In the genomic region with DNA sequence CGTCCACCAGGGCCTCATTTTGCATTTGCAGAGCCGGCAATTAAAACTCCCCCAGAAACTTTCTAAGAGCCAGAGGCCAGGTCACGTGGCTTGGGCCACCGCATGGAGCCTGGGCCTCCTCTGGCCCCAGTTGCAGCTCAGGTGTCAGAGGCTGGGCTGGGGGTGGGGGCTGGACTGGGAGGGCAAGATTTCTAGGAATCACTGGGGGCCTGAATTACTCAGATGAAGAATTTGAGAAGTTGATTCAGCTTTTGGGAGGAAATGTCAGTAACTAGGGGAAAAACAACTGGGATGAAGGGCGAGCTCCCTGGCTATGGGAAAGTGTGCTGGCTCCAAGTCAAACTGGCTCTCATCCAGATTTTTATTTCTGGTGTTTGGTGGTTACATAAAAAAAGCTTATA, we compare ENCODE assay signal across 8 cellular contexts.
DNase-seq lines count a peak whose midpoint lies in the region; ATAC-seq, FAIRE-seq and TF ChIP-seq lines count a peak whose summit lies in the region.
"Had no signal": no experiment of that assay in that cellular context is flagged by ENCODE, and none has a peak within 500 bp of the region (broad histone marks: within the 10 kb centered on the region; RNA-seq: fewer than 3 reads in every experiment).

No MANE protein-coding gene starts in this region.

- H3K9me3 ChIP-seq in esophagus muscularis mucosa: no peaks in the 10 kb centered on the region
- no peaks in the 10 kb centered on the region for H3K9me3 ChIP-seq in mucosa of rectum (ENCODE audit: control insufficient read depth in 2 of 2, low read length in 2 of 2)

- no peak for TF ChIP-seq POLR2A in esophagus muscularis mucosa (IDR thresholded peaks at IDR 0.05; ENCODE audit: low read depth)

- no peak for ATAC-seq in HG03045 (IDR thresholded peaks at IDR 0.05; ENCODE audit: unreplicated experiment)

- no peaks in the 10 kb centered on the region for H3K27me3 ChIP-seq in esophagus muscularis mucosa
- H3K27me3 ChIP-seq in mucosa of rectum (ENCODE audit: control insufficient read depth in 2 of 2, insufficient read depth in 2 of 2, low read length in 2 of 2): no peaks in the 10 kb centered on the region

- H3K9ac ChIP-seq in mucosa of rectum (ENCODE audit: low read depth in 1 of 2, low read length in 2 of 2): no peak overlapping the region

- peak; percentile 92 for DNase-seq in esophagus muscularis mucosa (ENCODE audit: extremely low spot score)
- no peak for DNase-seq in RCC 7860 (ENCODE audit: low spot score)
- no peak for DNase-seq in SKM-1 treated with dmso at 0.1 percent for 144 hours (lab: John Stamatoyannopoulos, UW; ENCODE audit: unreplicated experiment)
- DNase-seq: NCI-H510A treated with DMSO at 0.1 percent for 48 hours had no signal

- H3K4me3 ChIP-seq in esophagus muscularis mucosa (no peak overlapping the region), mucosa of rectum (ENCODE audit: low read length in 2 of 2) (no peak overlapping the region), urinary bladder (ENCODE audit: low read depth, low read length) (no peak overlapping the region)

- H3K4me1 ChIP-seq in esophagus muscularis mucosa (peaks cover 14 to 25% (median 22%) of the 10 kb centered on the region in 4 donors), mucosa of rectum (ENCODE audit: control insufficient read depth in 2 of 2, insufficient read depth in 2 of 2, low read length in 2 of 2) (no peaks in the 10 kb centered on the region), urinary bladder (ENCODE audit: insufficient read depth) (peaks cover 2% of the 10 kb centered on the region)

- H3K36me3 ChIP-seq in esophagus muscularis mucosa (no peaks in the 10 kb centered on the region), mucosa of rectum (ENCODE audit: control insufficient read depth in 2 of 2, insufficient read depth in 2 of 2, low read length in 2 of 2) (no peaks in the 10 kb centered on the region), urinary bladder (ENCODE audit: insufficient read depth) (no peaks in the 10 kb centered on the region)

- intact Hi-C loops in esophagus muscularis mucosa (cut with DNase I): no loop called here

- 28% methylated on average over 2 of the region's 5 CpGs for WGBS in esophagus muscularis mucosa
- WGBS in urinary bladder: 36% methylated on average over 5 of the region's 5 CpGs

- FAIRE-seq in RCC 7860 (lab: Jason Lieb, UNC): no peak

- no peak for TF ChIP-seq EP300 in esophagus muscularis mucosa (IDR thresholded peaks at IDR 0.05)

- peak overlapping the region; percentile 61 to 79 (median 72) for H3K27ac ChIP-seq in esophagus muscularis mucosa (replicated peaks in 1 of 4)
- H3K27ac ChIP-seq in mucosa of rectum (ENCODE audit: low read depth in 2 of 2, low read length in 2 of 2): peak overlapping the region; percentile 49 to 53
- peak overlapping the region; percentile 12 for H3K27ac ChIP-seq in urinary bladder (ENCODE audit: low read depth)

- TF ChIP-seq CTCF in esophagus muscularis mucosa (IDR thresholded peaks at IDR 0.05): no peak

TF ChIP-seq in PFSK-1, 5 proteins besides CTCF, POLR2A, EP300 and RAD21:
- TF ChIP-seq POLR2AphosphoS5 (IDR thresholded peaks at IDR 0.05; ENCODE audit: low read depth, low read length) (no peak), FOXP2 (optimal IDR thresholded peaks at IDR 0.05; ENCODE audit: borderline replicate concordance, extremely low read depth, extremely low read length, insufficient read depth) (peak; percentile 26), REST (IDR thresholded peaks at IDR 0.05; ENCODE audit: insufficient read depth in 1 of 2, low read depth in 2 of 2, low read length in 2 of 2) (no peak)

Comparison
In these comparisons a context has a peak if more than half of its experiments do, and no peak if none do; other contexts are left out.
1. H3K27ac ChIP-seq: peak in every context shown above with its lines; median percentile 72 in esophagus muscularis mucosa; 51 in mucosa of rectum; 12 in urinary bladder.